In the genomic region with DNA sequence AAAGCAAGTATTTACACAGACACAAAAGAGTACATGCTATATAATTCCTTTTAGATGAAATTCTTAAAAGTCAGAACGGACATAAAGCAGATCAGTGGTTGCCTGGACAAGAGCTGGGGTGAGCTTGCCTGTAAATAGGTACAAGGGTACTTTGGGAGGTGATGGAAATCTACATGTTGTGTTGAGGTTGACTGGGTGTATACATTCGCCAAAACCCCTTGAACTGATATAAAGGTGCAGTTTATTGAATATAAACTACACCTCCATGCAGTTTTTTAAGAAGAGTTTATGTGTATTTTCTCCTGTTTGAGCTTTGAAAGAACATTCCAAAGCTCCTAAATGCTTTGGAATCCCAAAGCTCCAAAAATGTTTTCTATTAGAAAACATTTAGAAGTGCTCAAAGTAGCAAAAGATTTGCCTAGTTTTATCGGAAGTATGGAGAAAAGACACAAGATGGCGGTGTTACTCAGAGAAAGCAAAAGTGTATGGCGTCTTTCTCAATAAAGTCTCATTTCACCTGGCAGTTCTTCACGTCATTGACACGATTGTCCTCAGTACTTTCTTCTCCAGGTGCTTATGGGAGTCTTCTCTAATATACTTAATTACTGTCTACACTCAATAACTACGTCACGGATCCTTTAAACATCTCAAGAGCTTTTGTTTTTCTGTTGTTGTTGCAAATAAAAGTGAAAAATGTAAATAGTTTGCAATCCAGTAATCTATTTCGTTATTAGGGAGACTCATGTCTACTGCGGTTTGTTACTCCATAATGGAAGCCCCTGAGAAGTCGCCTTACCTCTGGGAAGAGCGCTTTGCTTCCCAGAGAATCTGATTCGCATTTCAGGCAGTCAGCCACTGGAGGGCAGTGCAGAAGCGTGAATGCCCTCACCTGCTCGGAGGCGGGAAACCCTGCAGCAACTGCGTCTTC, we compare ENCODE assay signal across 8 cellular contexts. TPM values are rescaled to one million over a fixed set of nuclear protein-coding genes. Genes with fewer than 3 reads are reported as not detected.
DNase-seq lines count a peak whose midpoint lies in the region; ATAC-seq lines count a peak whose summit lies in the region.

No MANE protein-coding gene starts in this region.

- H3K79me1 ChIP-seq in mesenchymal stem cell (replicated peaks; ENCODE audit: low read length, poor library complexity, severe bottlenecking): no peaks in the 10 kb centered on the region

- DNase-seq in AG20443 (ENCODE audit: low spot score): peak; percentile 83
- peak; percentile 35 for DNase-seq in GM19238 (ENCODE audit: insufficient read length, low spot score)
- DNase-seq in NCI-H524 (lab: John Stamatoyannopoulos, UW): peak; percentile 73 to 87
- DNase-seq in activated CD4-positive, alpha-beta T cell treated with anti-CD3 and anti-CD28 coated beads, Interleukin-2, amount 50 U/mL, for 48 hours: peak; percentile 75 to 81
- DNase-seq in effector CD4-positive, alpha-beta T cell: peak; percentile 47
- peak; percentile 84 for DNase-seq in mesenchymal stem cell
- DNase-seq in stimulated activated CD8-positive, alpha-beta memory T cell treated with anti-CD3 and anti-CD28 coated beads, Interleukin-12 subunit alpha, Interleukin-12 subunit beta, amount 100 ng/mL, for 4 hours (ENCODE audit: low read depth): peak; percentile 10

- H3K4me3 ChIP-seq in mesenchymal stem cell (ENCODE audit: insufficient read depth in 1 of 2, low read depth in 1 of 2, low read length in 2 of 2): peak overlapping the region in 1 of 2 experiments; percentile 76

- no peaks in the 10 kb centered on the region for H3K27me3 ChIP-seq in mesenchymal stem cell (ENCODE audit: control insufficient read depth in 1 of 2, insufficient read depth in 1 of 2, low read length in 2 of 2)

- no peak overlapping the region for H3K4ac ChIP-seq in mesenchymal stem cell (ENCODE audit: low read depth in 1 of 2, low read length in 2 of 2)

- H2BK12ac ChIP-seq in mesenchymal stem cell (ENCODE audit: low read length in 2 of 2): no peak overlapping the region

- H3K18ac ChIP-seq in mesenchymal stem cell (ENCODE audit: low read depth in 1 of 2, low read length in 2 of 2): no peak overlapping the region

- H2BK5ac ChIP-seq in mesenchymal stem cell (ENCODE audit: low read depth, low read length, poor library complexity, severe bottlenecking): no peak overlapping the region

- no peak overlapping the region for H3K14ac ChIP-seq in mesenchymal stem cell (ENCODE audit: low read length in 2 of 2)

- peak; percentile 80 for ATAC-seq in HG03520 (IDR thresholded peaks at IDR 0.05; ENCODE audit: unreplicated experiment)

- H2AK5ac ChIP-seq in mesenchymal stem cell (ENCODE audit: low read length, severe bottlenecking): no peak overlapping the region

- peaks cover 1% of the 10 kb centered on the region for H3K4me1 ChIP-seq in mesenchymal stem cell (ENCODE audit: control insufficient read depth, insufficient read depth, low read depth, low read length)

- peak overlapping the region; percentile 37 for H3K4me2 ChIP-seq in mesenchymal stem cell (ENCODE audit: low read length, poor library complexity, severe bottlenecking)

- no peak overlapping the region for H4K91ac ChIP-seq in mesenchymal stem cell (ENCODE audit: low read length)

- no peaks in the 10 kb centered on the region for H3K9me3 ChIP-seq in mesenchymal stem cell (ENCODE audit: control insufficient read depth, low read length)

- H2AFZ ChIP-seq in mesenchymal stem cell (ENCODE audit: low read depth, low read length): no peak overlapping the region

- no peak overlapping the region for H3K23ac ChIP-seq in mesenchymal stem cell (ENCODE audit: low read length in 2 of 2)

- H4K8ac ChIP-seq in mesenchymal stem cell (ENCODE audit: low read length): no peak overlapping the region

- no peak overlapping the region for H3K27ac ChIP-seq in mesenchymal stem cell (ENCODE audit: low read length, poor library complexity, severe bottlenecking)

- no peak overlapping the region for H2BK120ac ChIP-seq in mesenchymal stem cell (ENCODE audit: low read depth, low read length)

- WGBS in mesenchymal stem cell: 29% methylated on average over 17 of the region's 18 CpGs

- peak overlapping the region; percentile 83 for H3K9ac ChIP-seq in mesenchymal stem cell (ENCODE audit: low read length)

- H2BK15ac ChIP-seq in mesenchymal stem cell (ENCODE audit: low read depth, poor library complexity, severe bottlenecking): no peak overlapping the region

- H3K36me3 ChIP-seq in mesenchymal stem cell (ENCODE audit: control insufficient read depth in 1 of 2, insufficient read depth in 2 of 2, low read depth in 1 of 2, low read length in 2 of 2): no peaks in the 10 kb centered on the region

RNA-seq across cellular contexts. Expression of a gene that starts 14.7 kb away (rescaled TPM):
- polyA plus RNA-seq in mesenchymal stem cell (2013, experiment 1 of 2): 316 TPM
- polyA plus RNA-seq in mesenchymal stem cell (2013, experiment 2 of 2): 315 TPM

Comparison
In these comparisons a context has a peak if more than half of its experiments do, and no peak if none do; other contexts are left out.
1. DNase-seq: peak in every context shown above with its lines; median percentile 84 in mesenchymal stem cell; 83 in AG20443; 80 in NCI-H524; 78 in activated CD4-positive, alpha-beta T cell treated with anti-CD3 and anti-CD28 coated beads, Interleukin-2, amount 50 U/mL, for 48 hours; 47 in effector CD4-positive, alpha-beta T cell; 35 in GM19238; 10 in stimulated activated CD8-positive, alpha-beta memory T cell treated with anti-CD3 and anti-CD28 coated beads, Interleukin-12 subunit alpha, Interleukin-12 subunit beta, amount 100 ng/mL, for 4 hours.